Comparison of ENCODE assay signal across 8 cellular contexts in the genomic region with DNA sequence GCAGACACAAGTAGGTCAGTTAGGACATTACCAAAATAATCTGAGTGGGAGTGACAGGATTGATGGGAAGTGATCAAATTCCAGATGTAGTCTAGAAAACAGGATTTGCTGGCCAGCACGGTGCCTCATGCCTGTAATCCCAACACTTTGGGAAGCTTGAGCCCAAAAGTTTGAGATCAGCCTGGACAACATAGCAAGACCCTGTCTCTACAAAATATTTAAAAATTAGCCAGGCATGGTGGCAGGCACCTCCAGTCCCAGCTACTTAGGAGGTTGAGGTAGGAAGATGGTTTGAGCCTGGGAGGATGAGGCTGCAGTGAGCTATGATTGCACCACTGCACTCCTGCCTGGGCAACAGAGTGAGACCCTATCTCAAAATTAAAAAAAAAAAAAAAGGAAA. TPM values are rescaled to one million over a fixed set of nuclear protein-coding genes. Genes with fewer than 3 reads are reported as not detected.
A peak's percentile ranks its signal among the peaks of the same experiment; 100 is the strongest.
DNase-seq lines count a peak whose midpoint lies in the region; ATAC-seq lines count a peak whose summit lies in the region.
"Not testable (repeated sequence)": the region's sequence is repeated elsewhere in the genome, so short reads cannot be mapped to it uniquely, and the experiment has no call there.

No MANE protein-coding gene starts in this region.

- POLR2A ChIA-PET in T-cell (lab: Charles Lee): not testable (repeated sequence)
- POLR2A ChIA-PET in naive thymus-derived CD8-positive, alpha-beta T cell (lab: Charles Lee): interaction anchor here (0.6 to 10.4 kb wide), 8 partner anchors 9 to 51 kb away, joined by 3 to 289 read pairs (median 8); partner anchors contain the start of gene TMSB10

- H3K9me3 Mint-ChIP-seq in CD4-positive, CD25-positive, alpha-beta regulatory T cell; T-cell; activated CD4-positive, alpha-beta T cell treated with anti-CD3 and anti-CD28 coated beads, Interleukin-2, amount 10 ng/mL, durations not matched to agents 24 days and 14 days; activated T-helper 1 cell treated with anti-CD3 and anti-CD28 coated beads, Interleukin-12 subunit alpha, Interleukin-12 subunit beta, Interleukin-2, Interleukin-4 antibody, amounts not matched to agents 30 ng/mL and 10 ng/mL and 1 ng/mL, durations not matched to agents 14 hours and 24 hours and 36 hours; activated naive CD4-positive, alpha-beta T cell treated with anti-CD3 and anti-CD28 coated beads, Interleukin-2, amount 50 U/mL, for 72 hours; central memory CD8-positive, alpha-beta T cell; naive thymus-derived CD8-positive, alpha-beta T cell; stimulated activated naive CD8-positive, alpha-beta T cell treated with anti-CD3 and anti-CD28 coated beads, Interleukin-15, amount 100 ng/mL, for 72 hours: not testable (repeated sequence)

- H3K4me3 ChIP-seq in CD4-positive, CD25-positive, alpha-beta regulatory T cell (ENCODE audit: low read depth, low read length): not testable (repeated sequence)

- H3K27me3 ChIP-seq in CD4-positive, CD25-positive, alpha-beta regulatory T cell (ENCODE audit: control insufficient read depth, insufficient read depth, low read length): not testable (repeated sequence)

- H3K27me3 Mint-ChIP-seq in CD4-positive, CD25-positive, alpha-beta regulatory T cell; T-cell; activated CD4-positive, alpha-beta T cell treated with anti-CD3 and anti-CD28 coated beads, Interleukin-2, amount 10 ng/mL, durations not matched to agents 24 days and 14 days; activated T-helper 1 cell treated with anti-CD3 and anti-CD28 coated beads, Interleukin-12 subunit alpha, Interleukin-12 subunit beta, Interleukin-2, Interleukin-4 antibody, amounts not matched to agents 30 ng/mL and 10 ng/mL and 1 ng/mL, durations not matched to agents 14 hours and 24 hours and 36 hours (ENCODE audit: insufficient read depth); central memory CD8-positive, alpha-beta T cell; naive thymus-derived CD8-positive, alpha-beta T cell; stimulated activated naive CD8-positive, alpha-beta T cell treated with anti-CD3 and anti-CD28 coated beads, Interleukin-15, amount 100 ng/mL, for 72 hours: not testable (repeated sequence)

- peak overlapping the region; percentile 15 for H3K27ac ChIP-seq in CD4-positive, CD25-positive, alpha-beta regulatory T cell (ENCODE audit: insufficient read depth, low read length, poor library complexity, severe bottlenecking)

- H3K4me1 Mint-ChIP-seq in CD4-positive, CD25-positive, alpha-beta regulatory T cell: peaks cover 27 to 86% (median 59%) of the 10 kb centered on the region in 4 donors
- H3K4me1 Mint-ChIP-seq in T-cell: peaks cover 81 to 84% (median 82%) of the 10 kb centered on the region in 3 donors
- peaks cover 72% of the 10 kb centered on the region for H3K4me1 Mint-ChIP-seq in activated CD4-positive, alpha-beta T cell treated with anti-CD3 and anti-CD28 coated beads, Interleukin-2, amount 10 ng/mL, durations not matched to agents 24 days and 14 days
- peaks cover 66% of the 10 kb centered on the region for H3K4me1 Mint-ChIP-seq in activated T-helper 1 cell treated with anti-CD3 and anti-CD28 coated beads, Interleukin-12 subunit alpha, Interleukin-12 subunit beta, Interleukin-2, Interleukin-4 antibody, amounts not matched to agents 30 ng/mL and 10 ng/mL and 1 ng/mL, durations not matched to agents 14 hours and 24 hours and 36 hours (ENCODE audit: low read depth)
- H3K4me1 Mint-ChIP-seq in central memory CD8-positive, alpha-beta T cell: peaks cover 57% of the 10 kb centered on the region
- peaks cover 55 to 87% (median 78%) of the 10 kb centered on the region in 4 donors for H3K4me1 Mint-ChIP-seq in naive thymus-derived CD8-positive, alpha-beta T cell
- H3K4me1 Mint-ChIP-seq in stimulated activated naive CD8-positive, alpha-beta T cell treated with anti-CD3 and anti-CD28 coated beads, Interleukin-15, amount 100 ng/mL, for 72 hours: peaks cover 78% of the 10 kb centered on the region

- not testable (repeated sequence) for ATAC-seq in CD4-positive, CD25-positive, alpha-beta regulatory T cell (ENCODE audit: low read depth in 2 of 2); T-cell (replicated peaks in 1 of 4); activated naive CD4-positive, alpha-beta T cell treated with anti-CD3 and anti-CD28 coated beads, Interleukin-2, amount 50 U/mL, for 72 hours; central memory CD8-positive, alpha-beta T cell (replicated peaks; ENCODE audit: extremely low read depth, poor library complexity, severe bottlenecking); naive thymus-derived CD8-positive, alpha-beta T cell; stimulated activated naive CD8-positive, alpha-beta T cell treated with anti-CD3 and anti-CD28 coated beads, Interleukin-15, amount 100 ng/mL, for 72 hours

- peak overlapping the region in 3 of 4 donors; percentile 41 to 98 (median 70) for H3K4me3 Mint-ChIP-seq in CD4-positive, CD25-positive, alpha-beta regulatory T cell
- H3K4me3 Mint-ChIP-seq in T-cell: peak overlapping the region in 1 of 3 donors; percentile 99
- peak overlapping the region; percentile 53 for H3K4me3 Mint-ChIP-seq in activated CD4-positive, alpha-beta T cell treated with anti-CD3 and anti-CD28 coated beads, Interleukin-2, amount 10 ng/mL, durations not matched to agents 24 days and 14 days
- not testable (repeated sequence) for H3K4me3 Mint-ChIP-seq in activated T-helper 1 cell treated with anti-CD3 and anti-CD28 coated beads, Interleukin-12 subunit alpha, Interleukin-12 subunit beta, Interleukin-2, Interleukin-4 antibody, amounts not matched to agents 30 ng/mL and 10 ng/mL and 1 ng/mL, durations not matched to agents 14 hours and 24 hours and 36 hours; central memory CD8-positive, alpha-beta T cell
- H3K4me3 Mint-ChIP-seq in naive thymus-derived CD8-positive, alpha-beta T cell: peak overlapping the region; percentile 48 to 100 (median 96)
- peak overlapping the region; percentile 75 to 96 for H3K4me3 Mint-ChIP-seq in stimulated activated naive CD8-positive, alpha-beta T cell treated with anti-CD3 and anti-CD28 coated beads, Interleukin-15, amount 100 ng/mL, for 72 hours

- H3K36me3 Mint-ChIP-seq in CD4-positive, CD25-positive, alpha-beta regulatory T cell: peaks cover 29% of the 10 kb centered on the region
- peaks cover 11% of the 10 kb centered on the region for H3K36me3 Mint-ChIP-seq in T-cell
- peaks cover 41% of the 10 kb centered on the region for H3K36me3 Mint-ChIP-seq in activated CD4-positive, alpha-beta T cell treated with anti-CD3 and anti-CD28 coated beads, Interleukin-2, amount 10 ng/mL, durations not matched to agents 24 days and 14 days (ENCODE audit: low read depth)
- H3K36me3 Mint-ChIP-seq in activated T-helper 1 cell treated with anti-CD3 and anti-CD28 coated beads, Interleukin-12 subunit alpha, Interleukin-12 subunit beta, Interleukin-2, Interleukin-4 antibody, amounts not matched to agents 30 ng/mL and 10 ng/mL and 1 ng/mL, durations not matched to agents 14 hours and 24 hours and 36 hours (ENCODE audit: low read depth): peaks cover 38% of the 10 kb centered on the region
- peaks cover 33 to 49% of the 10 kb centered on the region in 2 donors for H3K36me3 Mint-ChIP-seq in activated naive CD4-positive, alpha-beta T cell treated with anti-CD3 and anti-CD28 coated beads, Interleukin-2, amount 50 U/mL, for 72 hours
- H3K36me3 Mint-ChIP-seq in central memory CD8-positive, alpha-beta T cell (ENCODE audit: insufficient read depth): peaks cover 12% of the 10 kb centered on the region
- peaks cover 7 to 67% (median 12%) of the 10 kb centered on the region in 3 donors for H3K36me3 Mint-ChIP-seq in naive thymus-derived CD8-positive, alpha-beta T cell

- not testable (repeated sequence) for H3K9me3 ChIP-seq in CD4-positive, CD25-positive, alpha-beta regulatory T cell (ENCODE audit: control insufficient read depth in 2 of 2, low read length in 2 of 2)

- CTCF ChIA-PET in T-cell (lab: Charles Lee): interaction anchor here in 1 of 2 donors (0.6 kb wide), 1 partner anchor 14 kb away, joined by 3 read pairs; no protein-coding TSS in a partner anchor

- intact Hi-C loops in activated CD4-positive, alpha-beta T cell treated with anti-CD3 and anti-CD28 coated beads, Interleukin-2, amount 10 ng/mL, durations not matched to agents 24 days and 14 days (cut with micrococcal nuclease): not testable (repeated sequence)
- intact Hi-C loops in activated T-helper 1 cell treated with anti-CD3 and anti-CD28 coated beads, Interleukin-12 subunit alpha, Interleukin-12 subunit beta, Interleukin-2, Interleukin-4 antibody, amounts not matched to agents 30 ng/mL and 10 ng/mL and 1 ng/mL, durations not matched to agents 14 hours and 24 hours and 36 hours (cut with micrococcal nuclease): loop anchor here (2.0 kb wide), 1 partner anchor 93 kb away; no protein-coding TSS in a partner anchor

- not testable (repeated sequence) for DNase-seq in CD4-positive, CD25-positive, alpha-beta regulatory T cell; T-cell; activated CD4-positive, alpha-beta T cell treated with anti-CD3 and anti-CD28 coated beads, Interleukin-2, amount 10 ng/mL, durations not matched to agents 24 days and 14 days; activated T-helper 1 cell treated with anti-CD3 and anti-CD28 coated beads, Interleukin-12 subunit alpha, Interleukin-12 subunit beta, Interleukin-2, Interleukin-4 antibody, amounts not matched to agents 30 ng/mL and 10 ng/mL and 1 ng/mL, durations not matched to agents 14 hours and 24 hours and 36 hours (ENCODE audit: low spot score); activated naive CD4-positive, alpha-beta T cell treated with anti-CD3 and anti-CD28 coated beads, Interleukin-2, amount 50 U/mL, for 72 hours (ENCODE audit: low spot score in 2 of 2); central memory CD8-positive, alpha-beta T cell (ENCODE audit: low spot score in 2 of 2); naive thymus-derived CD8-positive, alpha-beta T cell; stimulated activated naive CD8-positive, alpha-beta T cell treated with anti-CD3 and anti-CD28 coated beads, Interleukin-15, amount 100 ng/mL, for 72 hours

- H3K4me1 ChIP-seq in CD4-positive, CD25-positive, alpha-beta regulatory T cell (ENCODE audit: control insufficient read depth, insufficient read depth, low read length, poor library complexity, severe bottlenecking): peaks cover 42% of the 10 kb centered on the region

- H3K36me3 ChIP-seq in CD4-positive, CD25-positive, alpha-beta regulatory T cell (ENCODE audit: control insufficient read depth, insufficient read depth, low read length): not testable (repeated sequence)

- peak overlapping the region; percentile 66 to 82 (median 70) for H3K27ac Mint-ChIP-seq in CD4-positive, CD25-positive, alpha-beta regulatory T cell
- peak overlapping the region; percentile 91 to 94 for H3K27ac Mint-ChIP-seq in T-cell
- peak overlapping the region; percentile 86 for H3K27ac Mint-ChIP-seq in activated CD4-positive, alpha-beta T cell treated with anti-CD3 and anti-CD28 coated beads, Interleukin-2, amount 10 ng/mL, durations not matched to agents 24 days and 14 days
- peak overlapping the region; percentile 88 for H3K27ac Mint-ChIP-seq in activated T-helper 1 cell treated with anti-CD3 and anti-CD28 coated beads, Interleukin-12 subunit alpha, Interleukin-12 subunit beta, Interleukin-2, Interleukin-4 antibody, amounts not matched to agents 30 ng/mL and 10 ng/mL and 1 ng/mL, durations not matched to agents 14 hours and 24 hours and 36 hours
- H3K27ac Mint-ChIP-seq in activated naive CD4-positive, alpha-beta T cell treated with anti-CD3 and anti-CD28 coated beads, Interleukin-2, amount 50 U/mL, for 72 hours: peak overlapping the region; percentile 48 to 56
- H3K27ac Mint-ChIP-seq in central memory CD8-positive, alpha-beta T cell (ENCODE audit: low read depth): peak overlapping the region; percentile 89
- peak overlapping the region; percentile 92 to 99 (median 97) for H3K27ac Mint-ChIP-seq in naive thymus-derived CD8-positive, alpha-beta T cell
- H3K27ac Mint-ChIP-seq in stimulated activated naive CD8-positive, alpha-beta T cell treated with anti-CD3 and anti-CD28 coated beads, Interleukin-15, amount 100 ng/mL, for 72 hours: peak overlapping the region; percentile 45 to 90

RNA-seq across cellular contexts. Expression of gene TRABD2A, which starts 5.3 kb away (rescaled TPM):
- total RNA-seq in CD4-positive, CD25-positive, alpha-beta regulatory T cell: 48.8 TPM
- 10 to 100 TPM; 32.9 to 41.2 (median 38.7) TPM for polyA plus RNA-seq in CD4-positive, CD25-positive, alpha-beta regulatory T cell
- 100 to 1,000 TPM in 3 of 5 donors, 10 to 100 TPM in 2; 77.3 to 219 (median 106) TPM for total RNA-seq in T-cell
- total RNA-seq in activated CD4-positive, alpha-beta T cell treated with anti-CD3 and anti-CD28 coated beads, Interleukin-2, amount 10 ng/mL, durations not matched to agents 24 days and 14 days: 56.3 and 59.6 TPM in 2 replicates
- 62.1 and 62.2 TPM in 2 replicates for total RNA-seq in activated T-helper 1 cell treated with anti-CD3 and anti-CD28 coated beads, Interleukin-12 subunit alpha, Interleukin-12 subunit beta, Interleukin-2, Interleukin-4 antibody, amounts not matched to agents 30 ng/mL and 10 ng/mL and 1 ng/mL, durations not matched to agents 14 hours and 24 hours and 36 hours
- total RNA-seq in activated naive CD4-positive, alpha-beta T cell treated with anti-CD3 and anti-CD28 coated beads, Interleukin-2, amount 50 U/mL, for 72 hours: 10 to 100 TPM; 53.6 to 59.9 TPM
- 100 to 1,000 TPM; 165 to 168 TPM for total RNA-seq in naive thymus-derived CD8-positive, alpha-beta T cell
- polyA plus RNA-seq in naive thymus-derived CD8-positive, alpha-beta T cell: 100 to 1,000 TPM in 2 of 3 donors, 10 to 100 TPM in 1; 70.1 to 173 (median 104) TPM

RNA-seq across cellular contexts. Expression of gene TMSB10, which starts 29.8 kb away (rescaled TPM):
- total RNA-seq in CD4-positive, CD25-positive, alpha-beta regulatory T cell: 2,468 TPM
- over 10,000 TPM in 1 of 4 donors, 1,000 to 10,000 TPM in 3; 7,086 to 10,693 (median 8,015) TPM for polyA plus RNA-seq in CD4-positive, CD25-positive, alpha-beta regulatory T cell
- total RNA-seq in T-cell: 1,000 to 10,000 TPM; 1,423 to 1,890 (median 1,689) TPM
- 2,196 and 2,218 TPM in 2 replicates for total RNA-seq in activated CD4-positive, alpha-beta T cell treated with anti-CD3 and anti-CD28 coated beads, Interleukin-2, amount 10 ng/mL, durations not matched to agents 24 days and 14 days
- 2,415 and 2,510 TPM in 2 replicates for total RNA-seq in activated T-helper 1 cell treated with anti-CD3 and anti-CD28 coated beads, Interleukin-12 subunit alpha, Interleukin-12 subunit beta, Interleukin-2, Interleukin-4 antibody, amounts not matched to agents 30 ng/mL and 10 ng/mL and 1 ng/mL, durations not matched to agents 14 hours and 24 hours and 36 hours
- total RNA-seq in activated naive CD4-positive, alpha-beta T cell treated with anti-CD3 and anti-CD28 coated beads, Interleukin-2, amount 50 U/mL, for 72 hours: 1,000 to 10,000 TPM; 1,249 to 2,802 TPM
- total RNA-seq in naive thymus-derived CD8-positive, alpha-beta T cell: 1,000 to 10,000 TPM; 1,479 to 1,535 TPM
- polyA plus RNA-seq in naive thymus-derived CD8-positive, alpha-beta T cell: 1,000 to 10,000 TPM; 6,950 to 8,855 (median 7,882) TPM
